8 cellular contexts compared by ENCODE assay signal in the genomic region with DNA sequence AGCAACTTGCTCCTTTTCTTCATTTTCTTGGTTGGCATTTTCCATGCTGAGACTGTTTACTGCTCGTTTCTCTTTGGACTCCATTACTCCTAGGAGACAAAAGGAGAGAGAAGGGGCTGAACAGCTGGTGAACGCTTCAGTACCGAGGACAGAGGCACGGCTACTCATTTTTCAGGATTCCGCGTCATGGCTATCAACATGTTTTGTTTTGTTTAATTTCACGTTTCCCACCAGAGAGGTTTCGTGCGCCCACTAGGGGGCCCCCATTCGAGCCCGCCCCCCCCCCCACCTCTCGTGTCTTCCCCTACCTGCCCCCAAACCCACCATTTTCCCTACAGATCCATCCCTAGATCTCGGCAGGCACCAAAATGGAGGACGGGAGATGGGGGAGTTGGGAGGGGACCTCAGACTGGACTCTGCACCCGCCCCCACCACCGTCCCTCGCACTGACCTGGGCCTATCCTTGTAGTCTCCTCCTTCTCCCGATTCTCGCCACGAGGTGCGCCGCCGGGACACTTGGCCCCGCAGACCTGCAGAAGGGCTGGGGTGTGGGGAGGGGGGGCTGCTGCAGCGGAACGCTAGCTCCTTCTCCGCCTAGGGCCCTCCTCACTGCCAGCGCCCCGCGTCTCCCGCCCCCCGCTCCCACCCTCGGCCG. TPM values are rescaled to one million over a fixed set of nuclear protein-coding genes. Genes with fewer than 3 reads are reported as not detected.
DNase-seq lines count a peak whose midpoint lies in the region; ATAC-seq lines count a peak whose summit lies in the region.

No MANE protein-coding gene starts in this region.

- ATAC-seq in HG03520 (IDR thresholded peaks at IDR 0.05; ENCODE audit: unreplicated experiment) (no peak), GM21576 (IDR thresholded peaks at IDR 0.05; ENCODE audit: unreplicated experiment) (no peak), GM19023 (IDR thresholded peaks at IDR 0.05; ENCODE audit: unreplicated experiment) (no peak)

- peak; percentile 6 for DNase-seq in COLO829 (ENCODE audit: low spot score)
- DNase-seq in NCI-H1105 (lab: John Stamatoyannopoulos, UW), result peak; percentile 59
- DNase-seq in anterior cingulate cortex (lab: John Stamatoyannopoulos, UW), result peak in 39 of 58 donors; percentile 0 to 42 (median 19)
- DNase-seq in iPS-NIHi11 (ENCODE audit: low spot score), result peak; percentile 40

- H3K27ac ChIP-seq in temporal lobe (ENCODE audit: low read depth, low read length), result peak overlapping the region; percentile 50

RNA-seq across cellular contexts. Expression of a gene that starts 0.7 kb away (rescaled TPM):
- total RNA-seq in temporal lobe, result 99.8 TPM

RNA-seq across cellular contexts. Expression of a gene that starts 29.6 kb away (rescaled TPM):
- total RNA-seq in temporal lobe, result not detected

Comparison
In these comparisons a context has a peak if more than half of its experiments do, and no peak if none do; other contexts are left out.
1. DNase-seq: peak in every context shown above with its lines; median percentile 59 in NCI-H1105; 40 in iPS-NIHi11; 19 in anterior cingulate cortex; 6 in COLO829.